9 cellular contexts compared by ENCODE assay signal in genomic region chr7:23184709-23185354, GRCh38. TPM values are rescaled to one million over a fixed set of nuclear protein-coding genes. Genes with fewer than 3 reads are reported as not detected.
DNase-seq lines count a peak whose midpoint lies in the region; ATAC-seq and TF ChIP-seq lines count a peak whose summit lies in the region.
"Had no signal": no experiment of that assay in that cellular context is flagged by ENCODE, and none has a peak within 500 bp of the region (broad histone marks: within the 10 kb centered on the region; RNA-seq: fewer than 3 reads in every experiment).

No MANE protein-coding gene starts in this region.

- no peaks in the 10 kb centered on the region for H3K27me3 Mint-ChIP-seq in chondrocyte (ENCODE audit: low read depth)
- peaks cover 2% of the 10 kb centered on the region for H3K27me3 Mint-ChIP-seq in neural progenitor cell (ENCODE audit: insufficient read depth, low read depth)

- H3K9me3 Mint-ChIP-seq in chondrocyte (ENCODE audit: low read depth) (no peaks in the 10 kb centered on the region), neural progenitor cell (peaks cover 3% of the 10 kb centered on the region)

- H3K4me3 ChIP-seq in BE2C (ENCODE audit: low read depth, low read length) (no peak overlapping the region), GM12875 (ENCODE audit: low read depth, low read length) (no peak overlapping the region), neural progenitor cell (no peak overlapping the region)
- H3K4me3 ChIP-seq: lung had no signal

- H3K9me3 ChIP-seq in BE2C (no peaks in the 10 kb centered on the region), neural progenitor cell (ENCODE audit: low read depth) (no peaks in the 10 kb centered on the region)

- H3K4me1 Mint-ChIP-seq in chondrocyte (ENCODE audit: low read depth) (peaks cover 26% of the 10 kb centered on the region), neural progenitor cell (peaks cover 22% of the 10 kb centered on the region)

- ATAC-seq in HG03108 (IDR thresholded peaks at IDR 0.05; ENCODE audit: unreplicated experiment) = no peak
- ATAC-seq in HG02571 (IDR thresholded peaks at IDR 0.05; ENCODE audit: unreplicated experiment) = no peak

- H3K27ac Mint-ChIP-seq in chondrocyte (ENCODE audit: unreplicated experiment) = no peak overlapping the region
- H3K27ac Mint-ChIP-seq in neural progenitor cell = no peak overlapping the region

- no peak overlapping the region for H3K27ac ChIP-seq in neural progenitor cell

- no peak overlapping the region for H2AFZ ChIP-seq in neural progenitor cell (replicated peaks)

- no peaks in the 10 kb centered on the region; the same call in 1 of the 2 replicates for H3K4me1 ChIP-seq in BE2C
- H3K4me1 ChIP-seq in neural progenitor cell = peaks cover 14% of the 10 kb centered on the region

- H3K79me2 ChIP-seq in neural progenitor cell (ENCODE audit: low read depth) = peaks cover 82% of the 10 kb centered on the region

- no peak overlapping the region for H3K9ac ChIP-seq in neural progenitor cell

- H3K36me3 Mint-ChIP-seq in chondrocyte (ENCODE audit: low read depth) (peaks cover 11% of the 10 kb centered on the region), neural progenitor cell (peaks cover 14% of the 10 kb centered on the region)

- DNase-seq in BE2C = peak; percentile 64
- peak; percentile 60 for DNase-seq in NCI-H69 (lab: John Stamatoyannopoulos, UW)
- no peak for DNase-seq in chondrocyte (ENCODE audit: low spot score)
- peak; percentile 13 for DNase-seq in neural progenitor cell (ENCODE audit: low spot score)
- no peak for DNase-seq in KG1 (lab: John Stamatoyannopoulos, UW)

- peaks cover 18% of the 10 kb centered on the region for H3F3A ChIP-seq in neural progenitor cell (ENCODE audit: low read depth)

- no peak overlapping the region for H3K4me2 ChIP-seq in neural progenitor cell

- H3K36me3 ChIP-seq in BE2C = peaks cover 43% of the 10 kb centered on the region
- peaks cover 29% of the 10 kb centered on the region for H3K36me3 ChIP-seq in neural progenitor cell

- H3K27me3 ChIP-seq in BE2C (no peaks in the 10 kb centered on the region), neural progenitor cell (no peaks in the 10 kb centered on the region)

- H4K20me1 ChIP-seq in neural progenitor cell (ENCODE audit: low read depth) = peaks cover 17% of the 10 kb centered on the region

- H3K4me3 Mint-ChIP-seq in chondrocyte (ENCODE audit: unreplicated experiment) (no peak overlapping the region), neural progenitor cell (no peak overlapping the region)

- TF ChIP-seq CTCF in BE2C (IDR thresholded peaks at IDR 0.05; ENCODE audit: low read depth, low read length) (peak; percentile 75), GM12875 (IDR thresholded peaks at IDR 0.05; ENCODE audit: borderline replicate concordance, insufficient read depth, low read depth, low read length) (peak; percentile 25; the same call in 1 of the 2 replicates), chondrocyte (IDR thresholded peaks at IDR 0.05) (peak; percentile 86), neural progenitor cell (IDR thresholded peaks at IDR 0.05) (peak; percentile 38)

RNA-seq across cellular contexts. Expression of gene NUP42, which starts 3.0 kb away (rescaled TPM):
- 43.0 TPM for polyA plus RNA-seq in BE2C (2012; ENCODE audit: insufficient read depth, insufficient read length, low read depth)
- total RNA-seq in chondrocyte (22.4 to 25.6 TPM (median 25.4 TPM) in 3 replicates), neural progenitor cell (ENCODE audit: low replicate concordance) (60.1 and 67.7 TPM in 2 replicates)

Comparison
In these comparisons a context has a peak if more than half of its experiments do, and no peak if none do; other contexts are left out.
1. DNase-seq: peak in BE2C (single experiment), NCI-H69 (single experiment) and neural progenitor cell (single experiment); none in chondrocyte (single experiment) and KG1 (single experiment).
2. CTCF ChIP-seq: peak in every context shown above with its lines; median percentile 86 in chondrocyte; 75 in BE2C; 38 in neural progenitor cell; 25 in GM12875.